Comparison of ENCODE assay signal across 8 cellular contexts in the genomic region with DNA sequence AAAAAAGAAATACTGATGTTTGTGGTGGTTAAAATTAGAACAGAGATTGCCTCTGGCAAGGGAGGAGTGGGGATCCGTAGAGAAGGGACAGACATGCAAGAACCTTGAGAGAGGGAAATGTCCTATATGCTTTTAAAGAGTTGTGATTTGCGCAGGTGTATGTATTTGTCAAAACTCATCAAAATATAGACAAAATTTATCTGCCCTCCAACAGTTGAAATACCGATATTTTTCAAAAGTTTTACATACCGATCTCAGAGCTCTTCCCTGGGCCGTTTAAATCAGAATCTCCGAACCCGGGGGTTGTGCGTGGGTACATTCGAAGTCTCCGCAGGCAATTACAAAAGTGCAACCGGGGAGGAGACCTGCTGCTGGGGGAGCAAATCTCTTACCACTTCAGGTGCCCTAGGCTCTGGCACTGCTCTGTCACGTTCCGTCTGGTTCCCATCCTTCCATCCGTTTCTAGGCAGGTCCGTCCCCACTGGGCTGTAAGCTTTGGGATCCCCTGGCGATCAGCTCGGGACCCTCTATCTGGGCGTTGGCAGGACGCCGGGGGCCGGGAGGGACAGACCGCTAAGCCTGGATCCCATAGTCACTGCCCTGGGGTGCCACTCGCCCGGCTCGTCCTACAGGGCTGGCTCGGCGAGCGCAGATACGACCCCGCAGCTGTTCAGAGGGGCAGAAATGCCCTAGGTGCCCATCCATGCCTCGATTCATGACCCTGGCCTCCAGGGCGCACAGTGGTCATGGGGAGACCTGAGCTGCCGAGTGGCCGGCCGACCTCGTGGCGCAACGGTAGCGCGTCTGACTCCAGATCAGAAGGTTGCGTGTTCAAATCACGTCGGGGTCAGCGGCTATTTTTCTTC. TPM values are rescaled to one million over a fixed set of nuclear protein-coding genes. Genes with fewer than 3 reads are reported as not detected.
DNase-seq lines count a peak whose midpoint lies in the region; ATAC-seq and FAIRE-seq lines count a peak whose summit lies in the region.

No MANE protein-coding gene starts in this region.

- in situ Hi-C loops in ACHN (cut with HindIII; ENCODE audit: low pct_ligation_motif_present, low pct_unique_long_range_greater_than_20kb, low sequenced_read_pairs), result no loop called here

- DNase-seq in ACHN, result peak; percentile 74
- no peak for DNase-seq in GM19239 (ENCODE audit: insufficient read length, low spot score)
- peak; percentile 77 for DNase-seq in NCI-H1930 (lab: John Stamatoyannopoulos, UW)
- DNase-seq in cerebellum (ENCODE audit: low spot score), result peak; percentile 83
- peak; percentile 82 for DNase-seq in kidney tubule cell (ENCODE audit: low spot score)
- peak; percentile 82 to 87 for DNase-seq in stimulated activated CD4-positive, alpha-beta T cell treated with anti-CD3 and anti-CD28 coated beads, Interleukin-15, amount 100 ng/mL, for 48 hours (ENCODE audit: low read depth in 2 of 2)

- ATAC-seq in activated CD4-positive, CD25-positive, alpha-beta regulatory T cell treated with anti-CD3 and anti-CD28 coated beads, Interleukin-2, amount 50 U/mL, for 24 hours, result peak; percentile 5 to 8
- no peak for ATAC-seq in GM21526 (IDR thresholded peaks at IDR 0.05; ENCODE audit: low FRiP score, unreplicated experiment)

- peak; percentile 93 for FAIRE-seq in GM19239 (lab: Jason Lieb, UNC)

RNA-seq across cellular contexts. Expression of a gene that starts 4.2 kb away (rescaled TPM):
- 3.1 TPM for total RNA-seq in cerebellum

RNA-seq across cellular contexts. Expression of a gene that starts 9.6 kb away (rescaled TPM):
- 28.3 TPM for total RNA-seq in cerebellum

RNA-seq across cellular contexts. Expression of a gene that starts 23.1 kb away (rescaled TPM):
- total RNA-seq in cerebellum, result 29.9 TPM

RNA-seq across cellular contexts. Expression of a gene that starts 24.6 kb away (rescaled TPM):
- total RNA-seq in cerebellum, result 15.2 TPM

RNA-seq across cellular contexts. Expression of a gene that starts 33.6 kb away (rescaled TPM):
- total RNA-seq in cerebellum, result 7.7 TPM
